11 cellular contexts compared by ENCODE assay signal in genomic region chr1:32151319-32151787, GRCh38. TPM values are rescaled to one million over a fixed set of nuclear protein-coding genes. Genes with fewer than 3 reads are reported as not detected.
DNase-seq lines count a peak whose midpoint lies in the region; ATAC-seq and TF ChIP-seq lines count a peak whose summit lies in the region.
"Had no signal": no experiment of that assay in that cellular context is flagged by ENCODE, and none has a peak within 500 bp of the region (broad histone marks: within the 10 kb centered on the region; RNA-seq: fewer than 3 reads in every experiment).

No MANE protein-coding gene starts in this region.

- TF ChIP-seq CTCF in fibroblast of mammary gland (conservative IDR thresholded peaks at IDR 0.05; ENCODE audit: control insufficient read depth, insufficient read depth, low read depth, low read length), result no peak

- no peak for TF ChIP-seq POLR2A in erythroblast (IDR thresholded peaks at IDR 0.05; ENCODE audit: low read length)

- H3K9me3 Mint-ChIP-seq in activated naive CD4-positive, alpha-beta T cell treated with anti-CD3 and anti-CD28 coated beads, Interleukin-2, amount 50 U/mL, for 24 hours, result no peaks in the 10 kb centered on the region
- peaks cover 15% of the 10 kb centered on the region for H3K9me3 Mint-ChIP-seq in activated naive CD4-positive, alpha-beta T cell treated with anti-CD3 and anti-CD28 coated beads, Interleukin-2, amount 10 ng/mL, durations not matched to agents 7 days and 5 days
- H3K9me3 Mint-ChIP-seq in activated T-helper 2 cell treated with anti-CD3 and anti-CD28 coated beads, Interferon-gamma antibody, Interleukin-2, Interleukin-4, amounts not matched to agents 10 μg/mL and 5 μg/mL and 100 μg/mL, durations not matched to agents 14 hours and 24 hours and 36 hours, result peaks cover 15% of the 10 kb centered on the region

- no peak for DNase-seq in activated naive CD4-positive, alpha-beta T cell treated with anti-CD3 and anti-CD28 coated beads, Interleukin-2, amount 10 ng/mL, durations not matched to agents 7 days and 5 days
- peak; percentile 49 for DNase-seq in RPMI7951 (ENCODE audit: low read depth)
- DNase-seq in fibroblast of mammary gland (ENCODE audit: low read depth), result peak; percentile 79
- DNase-seq in smooth muscle cell of the brain vasculature (ENCODE audit: low read depth, low spot score), result peak; percentile 41
- no peak for DNase-seq in erythroblast (lab: John Stamatoyannopoulos, UW)
- DNase-seq in activated T-helper 2 cell treated with anti-CD3 and anti-CD28 coated beads, Interferon-gamma antibody, Interleukin-2, Interleukin-4, amounts not matched to agents 10 μg/mL and 5 μg/mL and 100 μg/mL, durations not matched to agents 14 hours and 24 hours and 36 hours (ENCODE audit: low spot score), result no peak
- DNase-seq: NCI-H510A had no signal

- H3K4me3 ChIP-seq in fibroblast of mammary gland (ENCODE audit: control insufficient read depth, low read depth, low read length), result no peak overlapping the region
- H3K4me3 ChIP-seq: A549 had no signal

- peaks cover 31% of the 10 kb centered on the region for H3K4me1 Mint-ChIP-seq in activated naive CD4-positive, alpha-beta T cell treated with anti-CD3 and anti-CD28 coated beads, Interleukin-2, amount 50 U/mL, for 24 hours
- H3K4me1 Mint-ChIP-seq in activated naive CD4-positive, alpha-beta T cell treated with anti-CD3 and anti-CD28 coated beads, Interleukin-2, amount 10 ng/mL, durations not matched to agents 7 days and 5 days, result no peaks in the 10 kb centered on the region
- peaks cover 3% of the 10 kb centered on the region for H3K4me1 Mint-ChIP-seq in activated T-helper 2 cell treated with anti-CD3 and anti-CD28 coated beads, Interferon-gamma antibody, Interleukin-2, Interleukin-4, amounts not matched to agents 10 μg/mL and 5 μg/mL and 100 μg/mL, durations not matched to agents 14 hours and 24 hours and 36 hours (ENCODE audit: low read depth)

- peak overlapping the region; percentile 6 for H3K27ac Mint-ChIP-seq in activated naive CD4-positive, alpha-beta T cell treated with anti-CD3 and anti-CD28 coated beads, Interleukin-2, amount 50 U/mL, for 24 hours
- no peak overlapping the region for H3K27ac Mint-ChIP-seq in activated naive CD4-positive, alpha-beta T cell treated with anti-CD3 and anti-CD28 coated beads, Interleukin-2, amount 10 ng/mL, durations not matched to agents 7 days and 5 days
- no peak overlapping the region for H3K27ac Mint-ChIP-seq in activated T-helper 2 cell treated with anti-CD3 and anti-CD28 coated beads, Interferon-gamma antibody, Interleukin-2, Interleukin-4, amounts not matched to agents 10 μg/mL and 5 μg/mL and 100 μg/mL, durations not matched to agents 14 hours and 24 hours and 36 hours
- H3K27ac Mint-ChIP-seq: activated naive CD8-positive, alpha-beta T cell had no signal

- CTCF ChIA-PET in activated naive CD4-positive, alpha-beta T cell treated with anti-CD3 and anti-CD28 coated beads, Interleukin-2, amount 10 ng/mL, durations not matched to agents 7 days and 5 days (lab: Charles Lee), result no interaction called here

- H3K27me3 Mint-ChIP-seq in activated naive CD4-positive, alpha-beta T cell treated with anti-CD3 and anti-CD28 coated beads, Interleukin-2, amount 50 U/mL, for 24 hours, result no peaks in the 10 kb centered on the region
- no peaks in the 10 kb centered on the region for H3K27me3 Mint-ChIP-seq in activated naive CD4-positive, alpha-beta T cell treated with anti-CD3 and anti-CD28 coated beads, Interleukin-2, amount 10 ng/mL, durations not matched to agents 7 days and 5 days
- H3K27me3 Mint-ChIP-seq in activated T-helper 2 cell treated with anti-CD3 and anti-CD28 coated beads, Interferon-gamma antibody, Interleukin-2, Interleukin-4, amounts not matched to agents 10 μg/mL and 5 μg/mL and 100 μg/mL, durations not matched to agents 14 hours and 24 hours and 36 hours (ENCODE audit: low read depth), result no peaks in the 10 kb centered on the region
- H3K27me3 Mint-ChIP-seq: activated naive CD8-positive, alpha-beta T cell had no signal

- H3K36me3 Mint-ChIP-seq in activated naive CD4-positive, alpha-beta T cell treated with anti-CD3 and anti-CD28 coated beads, Interleukin-2, amount 50 U/mL, for 24 hours, result peaks cover 13% of the 10 kb centered on the region
- peaks cover 30% of the 10 kb centered on the region for H3K36me3 Mint-ChIP-seq in activated naive CD4-positive, alpha-beta T cell treated with anti-CD3 and anti-CD28 coated beads, Interleukin-2, amount 10 ng/mL, durations not matched to agents 7 days and 5 days
- peaks cover 60% of the 10 kb centered on the region for H3K36me3 Mint-ChIP-seq in activated T-helper 2 cell treated with anti-CD3 and anti-CD28 coated beads, Interferon-gamma antibody, Interleukin-2, Interleukin-4, amounts not matched to agents 10 μg/mL and 5 μg/mL and 100 μg/mL, durations not matched to agents 14 hours and 24 hours and 36 hours (ENCODE audit: low read depth)

- ATAC-seq in GM19455 (IDR thresholded peaks at IDR 0.05; ENCODE audit: unreplicated experiment), result no peak

- H3K4me3 Mint-ChIP-seq in activated naive CD4-positive, alpha-beta T cell treated with anti-CD3 and anti-CD28 coated beads, Interleukin-2, amount 50 U/mL, for 24 hours, result no peak overlapping the region
- no peak overlapping the region for H3K4me3 Mint-ChIP-seq in activated naive CD4-positive, alpha-beta T cell treated with anti-CD3 and anti-CD28 coated beads, Interleukin-2, amount 10 ng/mL, durations not matched to agents 7 days and 5 days
- no peak overlapping the region for H3K4me3 Mint-ChIP-seq in activated T-helper 2 cell treated with anti-CD3 and anti-CD28 coated beads, Interferon-gamma antibody, Interleukin-2, Interleukin-4, amounts not matched to agents 10 μg/mL and 5 μg/mL and 100 μg/mL, durations not matched to agents 14 hours and 24 hours and 36 hours (ENCODE audit: low read depth)
- H3K4me3 Mint-ChIP-seq: activated naive CD8-positive, alpha-beta T cell had no signal

- intact Hi-C loops in activated T-helper 2 cell treated with anti-CD3 and anti-CD28 coated beads, Interferon-gamma antibody, Interleukin-2, Interleukin-4, amounts not matched to agents 10 μg/mL and 5 μg/mL and 100 μg/mL, durations not matched to agents 14 hours and 24 hours and 36 hours (cut with micrococcal nuclease), result no loop called here

RNA-seq across cellular contexts. Expression of gene TXLNA, which starts 28.1 kb away (rescaled TPM):
- 48.4 and 57.0 TPM in 2 replicates for total RNA-seq in RPMI7951 (2014; rRNA removed; shearing (Covaris generic))
- total RNA-seq in activated T-helper 2 cell treated with anti-CD3 and anti-CD28 coated beads, Interferon-gamma antibody, Interleukin-2, Interleukin-4, amounts not matched to agents 10 μg/mL and 5 μg/mL and 100 μg/mL, durations not matched to agents 14 hours and 24 hours and 36 hours, result 98.6 and 101 TPM in 2 replicates

RNA-seq across cellular contexts. Expression of gene KPNA6, which starts 43.5 kb away (rescaled TPM):
- 39.7 and 40.6 TPM in 2 replicates for total RNA-seq in RPMI7951 (2014; rRNA removed; shearing (Covaris generic))
- total RNA-seq in activated T-helper 2 cell treated with anti-CD3 and anti-CD28 coated beads, Interferon-gamma antibody, Interleukin-2, Interleukin-4, amounts not matched to agents 10 μg/mL and 5 μg/mL and 100 μg/mL, durations not matched to agents 14 hours and 24 hours and 36 hours, result 81.2 and 84.0 TPM in 2 replicates

RNA-seq across cellular contexts. Expression of gene CCDC28B, which starts 49.0 kb away (rescaled TPM):
- total RNA-seq in RPMI7951 (2014; rRNA removed; shearing (Covaris generic)), result 29.1 and 37.4 TPM in 2 replicates
- 39.1 and 44.0 TPM in 2 replicates for total RNA-seq in activated T-helper 2 cell treated with anti-CD3 and anti-CD28 coated beads, Interferon-gamma antibody, Interleukin-2, Interleukin-4, amounts not matched to agents 10 μg/mL and 5 μg/mL and 100 μg/mL, durations not matched to agents 14 hours and 24 hours and 36 hours

RNA-seq across cellular contexts. Expression of gene IQCC, which starts 54.1 kb away (rescaled TPM):
- 2.9 and 5.6 TPM in 2 replicates for total RNA-seq in RPMI7951 (2014; rRNA removed; shearing (Covaris generic))
- 5.0 and 5.4 TPM in 2 replicates for total RNA-seq in activated T-helper 2 cell treated with anti-CD3 and anti-CD28 coated beads, Interferon-gamma antibody, Interleukin-2, Interleukin-4, amounts not matched to agents 10 μg/mL and 5 μg/mL and 100 μg/mL, durations not matched to agents 14 hours and 24 hours and 36 hours

RNA-seq across cellular contexts. Expression of gene DCDC2B, which starts 57.5 kb away (rescaled TPM):
- total RNA-seq in RPMI7951 (2014; rRNA removed; shearing (Covaris generic)), result not detected in 2 replicates
- 0.14 TPM in 1 of 2 replicates, not detected in the other for total RNA-seq in activated T-helper 2 cell treated with anti-CD3 and anti-CD28 coated beads, Interferon-gamma antibody, Interleukin-2, Interleukin-4, amounts not matched to agents 10 μg/mL and 5 μg/mL and 100 μg/mL, durations not matched to agents 14 hours and 24 hours and 36 hours

Comparison
In these comparisons a context has a peak if more than half of its experiments do, and no peak if none do; other contexts are left out.
1. DNase-seq: peak in RPMI7951 (single experiment), fibroblast of mammary gland (single experiment) and smooth muscle cell of the brain vasculature (single experiment); none in activated naive CD4-positive, alpha-beta T cell treated with anti-CD3 and anti-CD28 coated beads, Interleukin-2, amount 10 ng/mL, durations not matched to agents 7 days and 5 days (single experiment), erythroblast (0 of 2) and activated T-helper 2 cell treated with anti-CD3 and anti-CD28 coated beads, Interferon-gamma antibody, Interleukin-2, Interleukin-4, amounts not matched to agents 10 μg/mL and 5 μg/mL and 100 μg/mL, durations not matched to agents 14 hours and 24 hours and 36 hours (single experiment).